ENCODE assay signal across 1 cellular context in the genomic region with DNA sequence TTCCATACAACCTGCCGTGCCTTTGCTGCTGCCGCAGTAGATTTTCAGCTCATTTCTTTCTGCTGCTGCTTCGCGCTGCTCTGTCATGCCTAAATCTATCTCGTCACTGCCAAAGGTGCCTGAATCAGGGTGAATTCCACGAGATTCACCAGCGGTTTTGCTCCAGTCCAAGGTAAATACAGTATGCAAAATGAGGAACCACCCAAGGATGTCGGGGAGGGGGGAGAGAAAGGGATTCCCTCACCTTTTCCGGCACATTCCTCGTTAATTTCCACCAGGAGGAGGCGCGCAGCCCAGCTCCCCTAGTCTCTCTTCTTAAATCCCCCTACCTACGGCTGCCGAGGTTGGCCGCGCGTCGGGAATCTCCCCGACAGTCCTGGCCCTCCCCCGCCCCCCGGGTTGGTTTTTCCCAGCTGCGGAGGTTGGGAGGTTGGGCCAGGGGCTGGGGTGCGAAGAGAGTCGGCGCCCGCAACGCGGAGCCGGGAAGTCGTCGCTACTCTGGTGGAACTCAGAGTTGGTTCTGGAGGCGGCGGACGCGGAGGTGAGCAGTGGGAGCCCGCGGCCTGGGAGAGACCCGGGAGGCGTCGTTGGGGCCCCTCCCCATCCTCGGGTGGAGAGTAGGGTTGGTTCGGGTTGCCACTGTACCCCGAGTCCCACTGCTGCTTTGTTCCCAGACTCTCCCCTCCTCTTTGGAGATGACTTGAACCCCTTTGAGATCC.
TF ChIP-seq lines count a peak whose summit lies in the region.

A gene with protein sequence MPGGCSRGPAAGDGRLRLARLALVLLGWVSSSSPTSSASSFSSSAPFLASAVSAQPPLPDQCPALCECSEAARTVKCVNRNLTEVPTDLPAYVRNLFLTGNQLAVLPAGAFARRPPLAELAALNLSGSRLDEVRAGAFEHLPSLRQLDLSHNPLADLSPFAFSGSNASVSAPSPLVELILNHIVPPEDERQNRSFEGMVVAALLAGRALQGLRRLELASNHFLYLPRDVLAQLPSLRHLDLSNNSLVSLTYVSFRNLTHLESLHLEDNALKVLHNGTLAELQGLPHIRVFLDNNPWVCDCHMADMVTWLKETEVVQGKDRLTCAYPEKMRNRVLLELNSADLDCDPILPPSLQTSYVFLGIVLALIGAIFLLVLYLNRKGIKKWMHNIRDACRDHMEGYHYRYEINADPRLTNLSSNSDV (plus strand): TSS at position 450 of the 719 bp plus-strand sequence. CDS start 1,145 bp downstream, outside the sequence.

TF ChIP-seq in HEK293, 187 proteins besides CTCF, POLR2A, EP300 and RAD21 (continued from another document):
- no peak for TF ChIP-seq ZNF23 (tag by site-specific recombination; IDR thresholded peaks at IDR 0.05; ENCODE audit: borderline replicate concordance)
- TF ChIP-seq, protein P1, sequence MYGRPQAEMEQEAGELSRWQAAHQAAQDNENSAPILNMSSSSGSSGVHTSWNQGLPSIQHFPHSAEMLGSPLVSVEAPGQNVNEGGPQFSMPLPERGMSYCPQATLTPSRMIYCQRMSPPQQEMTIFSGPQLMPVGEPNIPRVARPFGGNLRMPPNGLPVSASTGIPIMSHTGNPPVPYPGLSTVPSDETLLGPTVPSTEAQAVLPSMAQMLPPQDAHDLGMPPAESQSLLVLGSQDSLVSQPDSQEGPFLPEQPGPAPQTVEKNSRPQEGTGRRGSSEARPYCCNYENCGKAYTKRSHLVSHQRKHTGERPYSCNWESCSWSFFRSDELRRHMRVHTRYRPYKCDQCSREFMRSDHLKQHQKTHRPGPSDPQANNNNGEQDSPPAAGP (tag by site-specific recombination; IDR thresholded peaks at IDR 0.05), result peak; percentile 89
- TF ChIP-seq ZNF621 (tag by site-specific recombination; IDR thresholded peaks at IDR 0.05), result no peak
- TF ChIP-seq YY2 (tag by site-specific recombination; IDR thresholded peaks at IDR 0.05), result 0 out of 2 replicates have a peak, but pooled peaks have one; percentile 10
- TF ChIP-seq HOXC10 (CRISPR knock-in tag; IDR thresholded peaks at IDR 0.05), result no peak
- TF ChIP-seq ZNF768 (tag by site-specific recombination; IDR thresholded peaks at IDR 0.05), result no peak
- TF ChIP-seq ZNF510 (tag by site-specific recombination; IDR thresholded peaks at IDR 0.05; ENCODE audit: insufficient replicate concordance), result no peak
- TF ChIP-seq ZNF138 (tag by site-specific recombination; IDR thresholded peaks at IDR 0.05; ENCODE audit: borderline replicate concordance), result 0 out of 2 replicates have a peak, but pooled peaks have one; percentile 36
- TF ChIP-seq GLIS1 (tag by site-specific recombination; IDR thresholded peaks at IDR 0.05), result peak; percentile 66
- TF ChIP-seq, protein P2, sequence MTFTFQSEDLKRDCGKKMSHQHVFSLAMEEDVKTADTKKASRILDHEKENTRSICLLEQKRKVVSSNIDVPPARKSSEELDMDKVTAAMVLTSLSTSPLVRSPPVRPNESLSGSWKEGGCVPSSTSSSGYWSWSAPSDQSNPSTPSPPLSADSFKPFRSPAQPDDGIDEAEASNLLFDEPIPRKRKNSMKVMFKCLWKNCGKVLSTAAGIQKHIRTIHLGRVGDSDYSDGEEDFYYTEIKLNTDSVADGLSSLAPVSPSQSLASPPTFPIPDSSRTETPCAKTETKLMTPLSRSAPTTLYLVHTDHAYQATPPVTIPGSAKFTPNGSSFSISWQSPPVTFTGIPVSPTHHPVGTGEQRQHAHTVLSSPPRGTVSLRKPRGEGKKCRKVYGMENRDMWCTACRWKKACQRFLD (tag by site-specific recombination; IDR thresholded peaks at IDR 0.05), result no peak
- 0 out of 2 replicates have a peak, but pooled peaks have one; percentile 74 for TF ChIP-seq SP7 (tag by site-specific recombination; IDR thresholded peaks at IDR 0.05)
- TF ChIP-seq ZFP3 (tag by site-specific recombination; IDR thresholded peaks at IDR 0.05; ENCODE audit: low read depth), result no peak
- peak; percentile 67 for TF ChIP-seq ZNF366 (tag by site-specific recombination; conservative IDR thresholded peaks at IDR 0.05)
- TF ChIP-seq, protein P3, sequence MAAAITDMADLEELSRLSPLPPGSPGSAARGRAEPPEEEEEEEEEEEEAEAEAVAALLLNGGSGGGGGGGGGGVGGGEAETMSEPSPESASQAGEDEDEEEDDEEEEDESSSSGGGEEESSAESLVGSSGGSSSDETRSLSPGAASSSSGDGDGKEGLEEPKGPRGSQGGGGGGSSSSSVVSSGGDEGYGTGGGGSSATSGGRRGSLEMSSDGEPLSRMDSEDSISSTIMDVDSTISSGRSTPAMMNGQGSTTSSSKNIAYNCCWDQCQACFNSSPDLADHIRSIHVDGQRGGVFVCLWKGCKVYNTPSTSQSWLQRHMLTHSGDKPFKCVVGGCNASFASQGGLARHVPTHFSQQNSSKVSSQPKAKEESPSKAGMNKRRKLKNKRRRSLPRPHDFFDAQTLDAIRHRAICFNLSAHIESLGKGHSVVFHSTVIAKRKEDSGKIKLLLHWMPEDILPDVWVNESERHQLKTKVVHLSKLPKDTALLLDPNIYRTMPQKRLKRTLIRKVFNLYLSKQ (tag by site-specific recombination; IDR thresholded peaks at IDR 0.05; ENCODE audit: borderline replicate concordance), result no peak
- TF ChIP-seq KLF9 (tag by site-specific recombination; IDR thresholded peaks at IDR 0.05; ENCODE audit: low read depth), result 0 out of 2 replicates have a peak, but pooled peaks have one; percentile 24
- TF ChIP-seq ZNF335 (tag by site-specific recombination; conservative IDR thresholded peaks at IDR 0.05), result peak; percentile 79
- 0 out of 2 replicates have a peak, but pooled peaks have one; percentile 4 for TF ChIP-seq ZNF146 (tag by site-specific recombination; IDR thresholded peaks at IDR 0.05)
- peak; percentile 71 for TF ChIP-seq ZEB2 (tag by site-specific recombination; IDR thresholded peaks at IDR 0.05)
- no peak for TF ChIP-seq ZNF626 (tag by site-specific recombination; IDR thresholded peaks at IDR 0.05)
- no peak for TF ChIP-seq SETDB1 (IDR thresholded peaks at IDR 0.05; ENCODE audit: insufficient read length, low read length)
- TF ChIP-seq ZFP37 (tag by site-specific recombination; IDR thresholded peaks at IDR 0.05), result 0 out of 2 replicates have a peak, but pooled peaks have one; percentile 54
- no peak for TF ChIP-seq ZNF560 (tag by site-specific recombination; IDR thresholded peaks at IDR 0.05; ENCODE audit: borderline replicate concordance)
- TF ChIP-seq ZNF324 (tag by site-specific recombination; IDR thresholded peaks at IDR 0.05), result peak; percentile 49; the same call in 1 of the 2 replicates
- TF ChIP-seq ZNF544 (tag by site-specific recombination; IDR thresholded peaks at IDR 0.05), result no peak
- TF ChIP-seq ZNF223 (tag by site-specific recombination; IDR thresholded peaks at IDR 0.05), result no peak; the same call in 1 of the 2 replicates
- TF ChIP-seq ZNF221 (tag by site-specific recombination; IDR thresholded peaks at IDR 0.05; ENCODE audit: borderline replicate concordance), result no peak
- TF ChIP-seq, protein P4, sequence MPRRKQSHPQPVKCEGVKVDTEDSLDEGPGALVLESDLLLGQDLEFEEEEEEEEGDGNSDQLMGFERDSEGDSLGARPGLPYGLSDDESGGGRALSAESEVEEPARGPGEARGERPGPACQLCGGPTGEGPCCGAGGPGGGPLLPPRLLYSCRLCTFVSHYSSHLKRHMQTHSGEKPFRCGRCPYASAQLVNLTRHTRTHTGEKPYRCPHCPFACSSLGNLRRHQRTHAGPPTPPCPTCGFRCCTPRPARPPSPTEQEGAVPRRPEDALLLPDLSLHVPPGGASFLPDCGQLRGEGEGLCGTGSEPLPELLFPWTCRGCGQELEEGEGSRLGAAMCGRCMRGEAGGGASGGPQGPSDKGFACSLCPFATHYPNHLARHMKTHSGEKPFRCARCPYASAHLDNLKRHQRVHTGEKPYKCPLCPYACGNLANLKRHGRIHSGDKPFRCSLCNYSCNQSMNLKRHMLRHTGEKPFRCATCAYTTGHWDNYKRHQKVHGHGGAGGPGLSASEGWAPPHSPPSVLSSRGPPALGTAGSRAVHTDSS (tag by site-specific recombination; IDR thresholded peaks at IDR 0.05), result no peak
- 0 out of 2 replicates have a peak, but pooled peaks have one; percentile 39 for TF ChIP-seq KLF8 (tag by site-specific recombination; IDR thresholded peaks at IDR 0.05)
- TF ChIP-seq, protein P5, sequence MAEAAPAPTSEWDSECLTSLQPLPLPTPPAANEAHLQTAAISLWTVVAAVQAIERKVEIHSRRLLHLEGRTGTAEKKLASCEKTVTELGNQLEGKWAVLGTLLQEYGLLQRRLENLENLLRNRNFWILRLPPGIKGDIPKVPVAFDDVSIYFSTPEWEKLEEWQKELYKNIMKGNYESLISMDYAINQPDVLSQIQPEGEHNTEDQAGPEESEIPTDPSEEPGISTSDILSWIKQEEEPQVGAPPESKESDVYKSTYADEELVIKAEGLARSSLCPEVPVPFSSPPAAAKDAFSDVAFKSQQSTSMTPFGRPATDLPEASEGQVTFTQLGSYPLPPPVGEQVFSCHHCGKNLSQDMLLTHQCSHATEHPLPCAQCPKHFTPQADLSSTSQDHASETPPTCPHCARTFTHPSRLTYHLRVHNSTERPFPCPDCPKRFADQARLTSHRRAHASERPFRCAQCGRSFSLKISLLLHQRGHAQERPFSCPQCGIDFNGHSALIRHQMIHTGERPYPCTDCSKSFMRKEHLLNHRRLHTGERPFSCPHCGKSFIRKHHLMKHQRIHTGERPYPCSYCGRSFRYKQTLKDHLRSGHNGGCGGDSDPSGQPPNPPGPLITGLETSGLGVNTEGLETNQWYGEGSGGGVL (tag by site-specific recombination; IDR thresholded peaks at IDR 0.05), result peak; percentile 90
- no peak for TF ChIP-seq ZNF837 (tag by site-specific recombination; IDR thresholded peaks at IDR 0.05)
- no peak for TF ChIP-seq BCL11A (tag by site-specific recombination; IDR thresholded peaks at IDR 0.05; ENCODE audit: low read depth)
- no peak for TF ChIP-seq ZNF404 (tag by site-specific recombination; IDR thresholded peaks at IDR 0.05)
- TF ChIP-seq ZNF521 (tag by site-specific recombination; IDR thresholded peaks at IDR 0.05), result no peak
- no peak for TF ChIP-seq ZNF654 (tag by site-specific recombination; IDR thresholded peaks at IDR 0.05; ENCODE audit: low read depth)
- TF ChIP-seq KLF16 (tag by site-specific recombination; IDR thresholded peaks at IDR 0.05), result peak; percentile 73; the same call in 1 of the 2 replicates
- TF ChIP-seq, protein P6, sequence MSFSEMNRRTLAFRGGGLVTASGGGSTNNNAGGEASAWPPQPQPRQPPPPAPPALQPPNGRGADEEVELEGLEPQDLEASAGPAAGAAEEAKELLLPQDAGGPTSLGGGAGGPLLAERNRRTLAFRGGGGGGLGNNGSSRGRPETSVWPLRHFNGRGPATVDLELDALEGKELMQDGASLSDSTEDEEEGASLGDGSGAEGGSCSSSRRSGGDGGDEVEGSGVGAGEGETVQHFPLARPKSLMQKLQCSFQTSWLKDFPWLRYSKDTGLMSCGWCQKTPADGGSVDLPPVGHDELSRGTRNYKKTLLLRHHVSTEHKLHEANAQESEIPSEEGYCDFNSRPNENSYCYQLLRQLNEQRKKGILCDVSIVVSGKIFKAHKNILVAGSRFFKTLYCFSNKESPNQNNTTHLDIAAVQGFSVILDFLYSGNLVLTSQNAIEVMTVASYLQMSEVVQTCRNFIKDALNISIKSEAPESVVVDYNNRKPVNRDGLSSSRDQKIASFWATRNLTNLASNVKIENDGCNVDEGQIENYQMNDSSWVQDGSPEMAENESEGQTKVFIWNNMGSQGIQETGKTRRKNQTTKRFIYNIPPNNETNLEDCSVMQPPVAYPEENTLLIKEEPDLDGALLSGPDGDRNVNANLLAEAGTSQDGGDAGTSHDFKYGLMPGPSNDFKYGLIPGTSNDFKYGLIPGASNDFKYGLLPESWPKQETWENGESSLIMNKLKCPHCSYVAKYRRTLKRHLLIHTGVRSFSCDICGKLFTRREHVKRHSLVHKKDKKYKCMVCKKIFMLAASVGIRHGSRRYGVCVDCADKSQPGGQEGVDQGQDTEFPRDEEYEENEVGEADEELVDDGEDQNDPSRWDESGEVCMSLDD (tag by site-specific recombination; IDR thresholded peaks at IDR 0.05), result peak; percentile 93
- peak; percentile 96 for TF ChIP-seq MZF1 (tag by site-specific recombination; IDR thresholded peaks at IDR 0.05; ENCODE audit: borderline replicate concordance)
